In genomic region chr1:117734403-117734802, GRCh38 we compare ENCODE assay signal across 10 cellular contexts.
DNase-seq lines count a peak whose midpoint lies in the region; ATAC-seq, FAIRE-seq and TF ChIP-seq lines count a peak whose summit lies in the region.
"Had no signal": no experiment of that assay in that cellular context is flagged by ENCODE, and none has a peak within 500 bp of the region (broad histone marks: within the 10 kb centered on the region; RNA-seq: fewer than 3 reads in every experiment).

No MANE protein-coding gene starts in this region.

- H3K9me3 Mint-ChIP-seq in activated CD8-positive, alpha-beta memory T cell treated with anti-CD3 and anti-CD28 coated beads, Interleukin-2, amount 10 ng/mL, durations not matched to agents 7 days and 5 days (ENCODE audit: low read depth): no peaks in the 10 kb centered on the region
- H3K9me3 Mint-ChIP-seq in activated T-helper 17 cell treated with anti-CD3 and anti-CD28 coated beads, Interleukin-2, amount 50 U/mL, for 72 hours: no peaks in the 10 kb centered on the region

- peaks cover 3% of the 10 kb centered on the region for H3K36me3 Mint-ChIP-seq in activated CD8-positive, alpha-beta memory T cell treated with anti-CD3 and anti-CD28 coated beads, Interleukin-2, amount 10 ng/mL, durations not matched to agents 7 days and 5 days
- no peaks in the 10 kb centered on the region for H3K36me3 Mint-ChIP-seq in activated T-helper 17 cell treated with anti-CD3 and anti-CD28 coated beads, Interleukin-2, amount 50 U/mL, for 72 hours (ENCODE audit: low read depth)

- H3K27me3 ChIP-seq in mesenchymal stem cell (ENCODE audit: control insufficient read depth in 1 of 2, insufficient read depth in 1 of 2, low read length in 2 of 2): no peaks in the 10 kb centered on the region
- H3K27me3 ChIP-seq in thyroid gland: no peaks in the 10 kb centered on the region

- H3K4me1 ChIP-seq in mesenchymal stem cell (ENCODE audit: control insufficient read depth, insufficient read depth, low read depth, low read length) (peaks cover 3% of the 10 kb centered on the region), thyroid gland (peaks cover 3% of the 10 kb centered on the region in 2 donors)

- H3K9ac ChIP-seq in mesenchymal stem cell (ENCODE audit: low read length): peak overlapping the region; percentile 90

- peak overlapping the region; percentile 80 for H3K27ac Mint-ChIP-seq in activated CD8-positive, alpha-beta memory T cell treated with anti-CD3 and anti-CD28 coated beads, Interleukin-2, amount 10 ng/mL, durations not matched to agents 7 days and 5 days
- H3K27ac Mint-ChIP-seq in activated T-helper 17 cell treated with anti-CD3 and anti-CD28 coated beads, Interleukin-2, amount 50 U/mL, for 72 hours: peak overlapping the region; percentile 97

- peak overlapping the region; percentile 78 to 83 for H3K4ac ChIP-seq in mesenchymal stem cell (ENCODE audit: low read depth in 1 of 2, low read length in 2 of 2)

- no peak for TF ChIP-seq POLR2A in thyroid gland (IDR thresholded peaks at IDR 0.05)

- peak overlapping the region; percentile 52 to 79 for H3K18ac ChIP-seq in mesenchymal stem cell (ENCODE audit: low read depth in 1 of 2, low read length in 2 of 2)

- H3K4me3 ChIP-seq in mesenchymal stem cell (ENCODE audit: insufficient read depth in 1 of 2, low read depth in 1 of 2, low read length in 2 of 2) (peak overlapping the region in 1 of 2 experiments; percentile 73), thyroid gland (replicated peaks in 1 of 3) (no peak overlapping the region)

- 81% methylated on average over 3 of the region's 3 CpGs for WGBS in mesenchymal stem cell
- 83 to 92% methylated on average over 3 of the region's 3 CpGs for WGBS in thyroid gland, 2 donors

- no peak overlapping the region for H3K4me3 Mint-ChIP-seq in activated CD8-positive, alpha-beta memory T cell treated with anti-CD3 and anti-CD28 coated beads, Interleukin-2, amount 10 ng/mL, durations not matched to agents 7 days and 5 days
- H3K4me3 Mint-ChIP-seq in activated T-helper 17 cell treated with anti-CD3 and anti-CD28 coated beads, Interleukin-2, amount 50 U/mL, for 72 hours: peak overlapping the region; percentile 92

- no peak overlapping the region for H3K4me2 ChIP-seq in mesenchymal stem cell (ENCODE audit: low read length, poor library complexity, severe bottlenecking)

- H3K27ac ChIP-seq in mesenchymal stem cell (ENCODE audit: low read length, poor library complexity, severe bottlenecking) (no peak overlapping the region), thyroid gland (peak overlapping the region in 2 of 3 donors; percentile 55 to 61)

- no peaks in the 10 kb centered on the region for H3K79me1 ChIP-seq in mesenchymal stem cell (replicated peaks; ENCODE audit: low read length, poor library complexity, severe bottlenecking)

- H3K23ac ChIP-seq in mesenchymal stem cell (ENCODE audit: low read length in 2 of 2): peak overlapping the region in 1 of 2 experiments; percentile 89

- H3K36me3 ChIP-seq in mesenchymal stem cell (ENCODE audit: control insufficient read depth in 1 of 2, insufficient read depth in 2 of 2, low read depth in 1 of 2, low read length in 2 of 2): no peaks in the 10 kb centered on the region
- H3K36me3 ChIP-seq in thyroid gland: no peaks in the 10 kb centered on the region

- intact Hi-C loops in thyroid gland (cut with DNase I): no loop called here

- H2AK5ac ChIP-seq in mesenchymal stem cell (ENCODE audit: low read length, severe bottlenecking): peak overlapping the region; percentile 17

- H4K91ac ChIP-seq in mesenchymal stem cell (ENCODE audit: low read length): peak overlapping the region; percentile 91

- H3K27me3 Mint-ChIP-seq in activated CD8-positive, alpha-beta memory T cell treated with anti-CD3 and anti-CD28 coated beads, Interleukin-2, amount 10 ng/mL, durations not matched to agents 7 days and 5 days: no peaks in the 10 kb centered on the region
- no peaks in the 10 kb centered on the region for H3K27me3 Mint-ChIP-seq in activated T-helper 17 cell treated with anti-CD3 and anti-CD28 coated beads, Interleukin-2, amount 50 U/mL, for 72 hours
- H3K27me3 Mint-ChIP-seq: activated naive CD8-positive, alpha-beta T cell had no signal

- peak overlapping the region in 1 of 2 experiments; percentile 18 for H3K14ac ChIP-seq in mesenchymal stem cell (ENCODE audit: low read length in 2 of 2)

- no peak for TF ChIP-seq CTCF in thyroid gland (IDR thresholded peaks at IDR 0.05)

- no peak overlapping the region for H2BK120ac ChIP-seq in mesenchymal stem cell (ENCODE audit: low read depth, low read length)

- peak overlapping the region; percentile 57 for H2BK15ac ChIP-seq in mesenchymal stem cell (ENCODE audit: low read depth, poor library complexity, severe bottlenecking)

- FAIRE-seq in GM19239 (lab: Jason Lieb, UNC): no peak

- CTCF ChIA-PET in activated CD8-positive, alpha-beta memory T cell treated with anti-CD3 and anti-CD28 coated beads, Interleukin-2, amount 10 ng/mL, durations not matched to agents 7 days and 5 days (lab: Charles Lee): interaction anchor here (1.4 to 8.1 kb wide), 3 partner anchors 22 to 199 kb away, joined by 4 to 59 read pairs (median 4); no protein-coding TSS in a partner anchor

- H3K9me3 ChIP-seq in mesenchymal stem cell (ENCODE audit: control insufficient read depth, low read length) (no peaks in the 10 kb centered on the region), thyroid gland (no peaks in the 10 kb centered on the region)

- DNase-seq in activated CD8-positive, alpha-beta memory T cell treated with anti-CD3 and anti-CD28 coated beads, Interleukin-2, amount 10 ng/mL, durations not matched to agents 7 days and 5 days: no peak
- DNase-seq in activated CD8-positive, alpha-beta memory T cell treated with anti-CD3 and anti-CD28 coated beads for 24 hours: no peak
- DNase-seq in mesenchymal stem cell (no peak), thyroid gland (no peak), RPMI8226 (no peak), GM19239 (ENCODE audit: insufficient read length, low spot score) (no peak)
- no peak for DNase-seq in stimulated activated CD8-positive, alpha-beta memory T cell treated with anti-CD3 and anti-CD28 coated beads, Interleukin-4, amount 100 ng/mL, for 48 hours
- DNase-seq: NCI-H2081 had no signal

- peak overlapping the region; percentile 67 to 90 for H2BK12ac ChIP-seq in mesenchymal stem cell (ENCODE audit: low read length in 2 of 2)

- H2AFZ ChIP-seq in mesenchymal stem cell (ENCODE audit: low read depth, low read length): peak overlapping the region; percentile 83

- peaks cover 11% of the 10 kb centered on the region for H3K4me1 Mint-ChIP-seq in activated CD8-positive, alpha-beta memory T cell treated with anti-CD3 and anti-CD28 coated beads, Interleukin-2, amount 10 ng/mL, durations not matched to agents 7 days and 5 days
- peaks cover 14% of the 10 kb centered on the region for H3K4me1 Mint-ChIP-seq in activated T-helper 17 cell treated with anti-CD3 and anti-CD28 coated beads, Interleukin-2, amount 50 U/mL, for 72 hours

- H4K8ac ChIP-seq in mesenchymal stem cell (ENCODE audit: low read length): peak overlapping the region; percentile 98

- no peak for ATAC-seq in activated CD8-positive, alpha-beta memory T cell treated with anti-CD3 and anti-CD28 coated beads, Interleukin-2, amount 10 ng/mL, durations not matched to agents 7 days and 5 days
- ATAC-seq in activated T-helper 17 cell treated with anti-CD3 and anti-CD28 coated beads, Interleukin-2, amount 50 U/mL, for 72 hours (replicated peaks): no peak

- H2BK5ac ChIP-seq in mesenchymal stem cell (ENCODE audit: low read depth, low read length, poor library complexity, severe bottlenecking): no peak overlapping the region
